In the genomic region with DNA sequence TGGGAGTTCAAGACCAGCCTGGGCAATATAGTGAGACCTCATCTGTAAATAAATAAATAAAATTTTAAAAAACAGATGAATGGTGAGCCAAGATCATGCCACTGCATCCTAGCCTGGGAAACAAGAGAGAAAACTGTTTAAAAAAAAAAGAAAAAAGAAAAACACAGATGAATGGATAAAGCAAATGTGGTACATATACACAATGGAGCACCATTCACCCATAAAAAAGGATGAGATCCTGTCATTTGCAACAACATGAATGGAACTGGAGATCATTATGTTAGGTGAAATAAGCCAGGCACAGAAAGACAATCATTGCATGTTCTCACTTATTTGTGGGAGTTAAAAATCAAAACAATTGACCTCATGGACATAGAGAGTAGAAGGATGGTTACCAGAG, we compare ENCODE assay signal across 3 cellular contexts. TPM values are rescaled to one million over a fixed set of nuclear protein-coding genes. Genes with fewer than 3 reads are reported as not detected.
"Had no signal": no experiment of that assay in that cellular context is flagged by ENCODE, and none has a peak within 500 bp of the region (broad histone marks: within the 10 kb centered on the region; RNA-seq: fewer than 3 reads in every experiment).

No MANE protein-coding gene starts in this region.

RNA-seq across cellular contexts. Expression of a gene that starts 3.7 kb away (rescaled TPM):
- total RNA-seq: LHCN-M2, MCF 10A, NCI-H460 had no signal

RNA-seq across cellular contexts. Expression of a gene that starts 25.4 kb away (rescaled TPM):
- total RNA-seq: LHCN-M2, MCF 10A, NCI-H460 had no signal
